18 cellular contexts compared by ENCODE assay signal in genomic region chr1:8736927-8737326, GRCh38.
"Had no signal": no experiment of that assay in that cellular context is flagged by ENCODE, and none has a peak within 500 bp of the region (broad histone marks: within the 10 kb centered on the region; RNA-seq: fewer than 3 reads in every experiment).

No MANE protein-coding gene starts in this region.

- H3K27me3 ChIP-seq: foreskin keratinocyte, pancreas had no signal

- DNase-seq: activated CD4-positive, alpha-beta memory T cell treated with anti-CD3 and anti-CD28 coated beads, Interleukin-2, amount 10 ng/mL, durations not matched to agents 7 days and 5 days; activated CD4-positive, alpha-beta T cell treated with anti-CD3 and anti-CD28 coated beads for 36 hours; activated effector memory CD4-positive, alpha-beta T cell treated with anti-CD3 and anti-CD28 coated beads, Interleukin-2, amount 50 U/mL, for 16 hours; activated T-cell treated with anti-CD3 and anti-CD28 coated beads, Interleukin-2, amount 50 U/mL, for 4 hours; amniotic stem cell; central memory CD4-positive, alpha-beta T cell; effector CD4-positive, alpha-beta T cell; foreskin keratinocyte; glutamatergic neuron; naive B cell; pancreas; stimulated activated CD4-positive, alpha-beta T cell treated with anti-CD3 and anti-CD28 coated beads, Interleukin-4, amount 100 ng/mL, for 24 hours; stimulated activated naive CD4-positive, alpha-beta T cell treated with Interleukin-2 at 50 U/mL for 16 hours; trophoblast cell had no signal

- H3K27ac ChIP-seq: coronary artery, foreskin keratinocyte had no signal

- H3K4me3 Mint-ChIP-seq: activated CD4-positive, alpha-beta memory T cell treated with anti-CD3 and anti-CD28 coated beads, Interleukin-2, amount 10 ng/mL, durations not matched to agents 7 days and 5 days; activated CD4-positive, alpha-beta T cell treated with anti-CD3 and anti-CD28 coated beads for 36 hours; activated T-cell treated with anti-CD3 and anti-CD28 coated beads, Interleukin-2, amount 50 U/mL, for 4 hours; brain; naive B cell had no signal

- ATAC-seq: activated CD4-positive, alpha-beta T cell treated with anti-CD3 and anti-CD28 coated beads for 36 hours; activated naive CD4-positive, alpha-beta T cell treated with anti-CD3 and anti-CD28 coated beads, Interleukin-2, amount 50 U/mL, for 72 hours; activated T-cell treated with anti-CD3 and anti-CD28 coated beads, Interleukin-2, amount 50 U/mL, for 4 hours; foreskin keratinocyte had no signal

- H3K9me3 ChIP-seq: pancreas had no signal

- H3K4me1 Mint-ChIP-seq: activated CD4-positive, alpha-beta memory T cell treated with anti-CD3 and anti-CD28 coated beads, Interleukin-2, amount 10 ng/mL, durations not matched to agents 7 days and 5 days had no signal

- H3K36me3 ChIP-seq: pancreas had no signal

- H3K27ac Mint-ChIP-seq: activated CD4-positive, alpha-beta memory T cell treated with anti-CD3 and anti-CD28 coated beads, Interleukin-2, amount 10 ng/mL, durations not matched to agents 7 days and 5 days; activated CD4-positive, alpha-beta T cell treated with anti-CD3 and anti-CD28 coated beads for 36 hours; activated naive CD4-positive, alpha-beta T cell treated with anti-CD3 and anti-CD28 coated beads, Interleukin-2, amount 50 U/mL, for 72 hours had no signal

- H3K4me3 ChIP-seq: coronary artery, lung, pancreas had no signal

- H3K27me3 Mint-ChIP-seq: activated CD4-positive, alpha-beta memory T cell treated with anti-CD3 and anti-CD28 coated beads, Interleukin-2, amount 10 ng/mL, durations not matched to agents 7 days and 5 days; activated CD4-positive, alpha-beta T cell treated with anti-CD3 and anti-CD28 coated beads for 36 hours; brain; naive B cell had no signal
